Comparison of ENCODE assay signal across 11 cellular contexts in the genomic region with DNA sequence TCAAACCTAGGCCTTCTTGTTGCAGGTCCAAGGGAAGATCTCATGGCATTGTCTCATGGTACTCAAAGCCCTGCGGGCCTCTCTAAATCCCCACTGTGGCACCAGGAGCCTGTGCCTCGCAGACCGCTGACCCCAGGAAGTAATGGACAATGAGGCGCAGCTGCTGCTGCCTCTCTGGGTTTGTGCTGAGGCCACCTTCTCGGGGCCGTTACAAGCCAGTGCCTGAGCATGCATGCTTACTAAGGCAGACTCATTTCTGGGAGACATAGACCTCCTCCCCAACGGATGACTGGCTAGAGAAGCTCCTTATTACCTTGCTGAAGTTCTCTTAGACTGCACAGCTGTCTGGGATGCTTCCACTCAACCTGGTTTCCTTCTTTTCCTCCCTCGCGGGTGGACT. TPM values are rescaled to one million over a fixed set of nuclear protein-coding genes. Genes with fewer than 3 reads are reported as not detected.
DNase-seq lines count a peak whose midpoint lies in the region; ATAC-seq and TF ChIP-seq lines count a peak whose summit lies in the region.
"Had no signal": no experiment of that assay in that cellular context is flagged by ENCODE, and none has a peak within 500 bp of the region (broad histone marks: within the 10 kb centered on the region; RNA-seq: fewer than 3 reads in every experiment).

No MANE protein-coding gene starts in this region.

- peak overlapping the region; percentile 79 to 99 (median 92) for H3K4me3 Mint-ChIP-seq in CD4-positive, CD25-positive, alpha-beta regulatory T cell
- peak overlapping the region; percentile 90 for H3K4me3 Mint-ChIP-seq in activated CD8-positive, alpha-beta T cell treated with anti-CD3 and anti-CD28 coated beads for 36 hours

- peaks cover 15% of the 10 kb centered on the region for H3K4me1 ChIP-seq in CD4-positive, CD25-positive, alpha-beta regulatory T cell (ENCODE audit: control insufficient read depth, insufficient read depth, low read length, poor library complexity, severe bottlenecking)
- no peaks in the 10 kb centered on the region for H3K4me1 ChIP-seq in colonic mucosa

- peak overlapping the region; percentile 96 for H3K4me3 ChIP-seq in CD4-positive, CD25-positive, alpha-beta regulatory T cell (ENCODE audit: low read depth, low read length)
- no peak overlapping the region for H3K4me3 ChIP-seq in colonic mucosa

- H3K27me3 ChIP-seq in CD4-positive, CD25-positive, alpha-beta regulatory T cell (ENCODE audit: control insufficient read depth, insufficient read depth, low read length), result no peaks in the 10 kb centered on the region
- H3K27me3 ChIP-seq in colonic mucosa, result no peaks in the 10 kb centered on the region
- H3K27me3 ChIP-seq: SJSA1 had no signal

- TF ChIP-seq CTCF in activated CD8-positive, alpha-beta T cell treated with anti-CD3 and anti-CD28 coated beads for 36 hours (IDR thresholded peaks at IDR 0.05), result no peak
- TF ChIP-seq CTCF in colonic mucosa (IDR thresholded peaks at IDR 0.05), result no peak

- H3K36me3 ChIP-seq in CD4-positive, CD25-positive, alpha-beta regulatory T cell (ENCODE audit: control insufficient read depth, insufficient read depth, low read length), result no peaks in the 10 kb centered on the region
- no peaks in the 10 kb centered on the region for H3K36me3 ChIP-seq in colonic mucosa
- H3K36me3 ChIP-seq: SJSA1 had no signal

- POLR2A ChIA-PET in activated CD8-positive, alpha-beta T cell treated with anti-CD3 and anti-CD28 coated beads for 36 hours (lab: Charles Lee), result interaction anchor here (1.0 to 2.6 kb wide), 2 partner anchors 18 to 80 kb away, joined by 3 to 6 read pairs; no protein-coding TSS in a partner anchor

- H3K27me3 Mint-ChIP-seq in CD4-positive, CD25-positive, alpha-beta regulatory T cell, result no peaks in the 10 kb centered on the region
- no peaks in the 10 kb centered on the region for H3K27me3 Mint-ChIP-seq in activated CD8-positive, alpha-beta T cell treated with anti-CD3 and anti-CD28 coated beads for 36 hours

- H3K9ac ChIP-seq in colonic mucosa (ENCODE audit: low read depth in 2 of 2, low read length in 2 of 2), result no peak overlapping the region

- H3K4me1 Mint-ChIP-seq in CD4-positive, CD25-positive, alpha-beta regulatory T cell, result peaks cover 5 to 35% (median 27%) of the 10 kb centered on the region in 4 donors
- H3K4me1 Mint-ChIP-seq in activated CD8-positive, alpha-beta T cell treated with anti-CD3 and anti-CD28 coated beads for 36 hours (ENCODE audit: low read depth), result peaks cover 23% of the 10 kb centered on the region

- DNase-seq in CD4-positive, CD25-positive, alpha-beta regulatory T cell, result no peak
- DNase-seq in activated CD8-positive, alpha-beta T cell treated with anti-CD3 and anti-CD28 coated beads for 36 hours, result no peak
- DNase-seq in glomerular visceral epithelial cell (ENCODE audit: extremely low spot score) (peak; percentile 29), putamen (ENCODE audit: low spot score) (peak; percentile 3), NCI-H524 (lab: John Stamatoyannopoulos, UW) (no peak), colonic mucosa (no peak), left lobe of liver (ENCODE audit: low spot score) (no peak)
- DNase-seq: DMS79 treated with DMSO at 0.1 percent for 48 hours, NCI-H146 had no signal

- H3K27ac Mint-ChIP-seq in CD4-positive, CD25-positive, alpha-beta regulatory T cell, result no peak overlapping the region
- no peak overlapping the region for H3K27ac Mint-ChIP-seq in activated CD8-positive, alpha-beta T cell treated with anti-CD3 and anti-CD28 coated beads for 36 hours

- intact Hi-C loops in activated CD8-positive, alpha-beta T cell treated with anti-CD3 and anti-CD28 coated beads for 36 hours (cut with micrococcal nuclease), result loop anchor here (5.0 to 10.0 kb wide), 2 partner anchors 476 to 664 kb away; no protein-coding TSS in a partner anchor
- intact Hi-C loops in colonic mucosa (cut with DNase I), result loop anchor here (10.0 kb wide), 1 partner anchor 654 kb away; no protein-coding TSS in a partner anchor

- CTCF ChIA-PET in activated CD8-positive, alpha-beta T cell treated with anti-CD3 and anti-CD28 coated beads for 36 hours (lab: Charles Lee), result interaction anchor here (2.5 to 4.6 kb wide), 4 partner anchors 9 to 79 kb away, joined by 12 to 25 read pairs (median 15); a partner anchor contains a TSS

- ATAC-seq in CD4-positive, CD25-positive, alpha-beta regulatory T cell (ENCODE audit: low read depth in 2 of 2), result no peak
- no peak for ATAC-seq in activated CD8-positive, alpha-beta T cell treated with anti-CD3 and anti-CD28 coated beads for 36 hours
- ATAC-seq in HG03139 (IDR thresholded peaks at IDR 0.05; ENCODE audit: unreplicated experiment) (no peak), left lobe of liver (no peak)

- no peaks in the 10 kb centered on the region for H3K9me3 Mint-ChIP-seq in CD4-positive, CD25-positive, alpha-beta regulatory T cell
- no peaks in the 10 kb centered on the region for H3K9me3 Mint-ChIP-seq in activated CD8-positive, alpha-beta T cell treated with anti-CD3 and anti-CD28 coated beads for 36 hours

- H3K9me3 ChIP-seq in CD4-positive, CD25-positive, alpha-beta regulatory T cell (ENCODE audit: control insufficient read depth in 2 of 2, low read length in 2 of 2), result no peaks in the 10 kb centered on the region
- no peaks in the 10 kb centered on the region for H3K9me3 ChIP-seq in colonic mucosa
- H3K9me3 ChIP-seq: SJSA1 had no signal

- H3K36me3 Mint-ChIP-seq in CD4-positive, CD25-positive, alpha-beta regulatory T cell, result no peaks in the 10 kb centered on the region
- H3K36me3 Mint-ChIP-seq in activated CD8-positive, alpha-beta T cell treated with anti-CD3 and anti-CD28 coated beads for 36 hours (ENCODE audit: low read depth), result no peaks in the 10 kb centered on the region

- H3K27ac ChIP-seq in CD4-positive, CD25-positive, alpha-beta regulatory T cell (ENCODE audit: insufficient read depth, low read length, poor library complexity, severe bottlenecking), result no peak overlapping the region
- no peak overlapping the region for H3K27ac ChIP-seq in colonic mucosa

RNA-seq across cellular contexts. Expression of a gene that starts 1.3 kb away (rescaled TPM):
- 14.7 TPM for total RNA-seq in CD4-positive, CD25-positive, alpha-beta regulatory T cell
- polyA plus RNA-seq in CD4-positive, CD25-positive, alpha-beta regulatory T cell, result 10 to 100 TPM; 34.9 to 44.6 (median 39.4) TPM
- 10 to 100 TPM; 17.0 to 19.4 TPM for total RNA-seq in activated CD8-positive, alpha-beta T cell treated with anti-CD3 and anti-CD28 coated beads for 36 hours
- total RNA-seq in colonic mucosa (10 to 100 TPM; 14.0 to 35.3 TPM), left lobe of liver (53.6 TPM)

RNA-seq across cellular contexts. Expression of a gene that starts 21.8 kb away (rescaled TPM):
- total RNA-seq in CD4-positive, CD25-positive, alpha-beta regulatory T cell, result 24.1 TPM
- polyA plus RNA-seq in CD4-positive, CD25-positive, alpha-beta regulatory T cell, result 10 to 100 TPM in 3 of 4 donors, 1 to 10 TPM in 1; 9.7 to 17.7 (median 13.1) TPM
- total RNA-seq in activated CD8-positive, alpha-beta T cell treated with anti-CD3 and anti-CD28 coated beads for 36 hours, result 10 to 100 TPM; 35.6 to 40.2 TPM
- total RNA-seq in colonic mucosa (1 to 10 TPM; 1.3 to 2.9 TPM), left lobe of liver (32.3 TPM)

Comparison
In these comparisons a context has a peak if more than half of its experiments do, and no peak if none do; other contexts are left out.
1. DNase-seq: peak in glomerular visceral epithelial cell (single experiment) and putamen (single experiment); none in CD4-positive, CD25-positive, alpha-beta regulatory T cell (0 of 3), activated CD8-positive, alpha-beta T cell treated with anti-CD3 and anti-CD28 coated beads for 36 hours (single experiment), NCI-H524 (0 of 2), colonic mucosa (single experiment) and left lobe of liver (single experiment).